ENCODE assay signal across 9 cellular contexts in genomic region chr5:134070979-134071849, GRCh38. TPM values are rescaled to one million over a fixed set of nuclear protein-coding genes. Genes with fewer than 3 reads are reported as not detected.
DNase-seq lines count a peak whose midpoint lies in the region; ATAC-seq and TF ChIP-seq lines count a peak whose summit lies in the region.
"Had no signal": no experiment of that assay in that cellular context is flagged by ENCODE, and none has a peak within 500 bp of the region (broad histone marks: within the 10 kb centered on the region; RNA-seq: fewer than 3 reads in every experiment).

No MANE protein-coding gene starts in this region.

- ATAC-seq in IMR-90 (ENCODE audit: low read depth) (no peak; the same call in 1 of the 2 replicates), mucosa of descending colon (peak; percentile 70), HG02870 (IDR thresholded peaks at IDR 0.05; ENCODE audit: unreplicated experiment) (no peak)

- H3K23ac ChIP-seq in IMR-90 (ENCODE audit: low read depth, low read length): no peak overlapping the region

- no peaks in the 10 kb centered on the region for H3K36me3 ChIP-seq in IMR-90 (ENCODE audit: control insufficient read depth, insufficient read depth, low read length)
- H3K36me3 ChIP-seq in colonic mucosa: no peaks in the 10 kb centered on the region
- no peaks in the 10 kb centered on the region for H3K36me3 ChIP-seq in mucosa of descending colon (ENCODE audit: low read depth)
- H3K36me3 ChIP-seq in tibial artery: no peaks in the 10 kb centered on the region

- no peak overlapping the region for H2AK9ac ChIP-seq in IMR-90 (replicated peaks; ENCODE audit: low read depth, low read length, poor library complexity)

- H3K27me3 ChIP-seq in IMR-90 (ENCODE audit: control insufficient read depth, insufficient read depth, low read length): peaks cover 47% of the 10 kb centered on the region
- peaks cover 11% of the 10 kb centered on the region for H3K27me3 ChIP-seq in colonic mucosa
- H3K27me3 ChIP-seq in tibial artery: peaks cover 0 to 19% of the 10 kb centered on the region in 2 donors

- H3K27ac ChIP-seq in IMR-90 (ENCODE audit: insufficient read depth, low read length) (no peak overlapping the region), colonic mucosa (no peak overlapping the region), tibial artery (no peak overlapping the region)

- 14% methylated on average over 14 of the region's 42 CpGs; no CpG with 5 or more reads in 1 of the 2 experiments for WGBS in IMR-90 (ENCODE audit: extremely low coverage in 2 of 2, insufficient read length in 1 of 2), 2 experiments

- DNase-seq in GM10248 (ENCODE audit: extremely low spot score): peak; percentile 67
- DNase-seq in IMR-90: no peak
- no peak for DNase-seq in colonic mucosa
- DNase-seq in mucosa of descending colon: peak; percentile 9 to 60 (median 39)
- DNase-seq in tibial artery: no peak
- no peak for DNase-seq in ureter (ENCODE audit: low spot score)
- no peak for DNase-seq in RKO (ENCODE audit: low spot score)

- no peak overlapping the region for H2BK15ac ChIP-seq in IMR-90 (ENCODE audit: low read depth, low read length)

- H3K9ac ChIP-seq in IMR-90 (ENCODE audit: low read depth, low read length) (no peak overlapping the region), colonic mucosa (ENCODE audit: low read depth in 2 of 2, low read length in 2 of 2) (no peak overlapping the region)

- no peak overlapping the region for H2BK120ac ChIP-seq in IMR-90 (ENCODE audit: low read depth, low read length)

- no peak overlapping the region for H2BK20ac ChIP-seq in IMR-90 (ENCODE audit: low read depth, low read length)

- no peak overlapping the region for H4K5ac ChIP-seq in IMR-90 (ENCODE audit: low read depth, low read length)

- intact Hi-C loops in IMR-90 (cut with micrococcal nuclease) (no loop called here), colonic mucosa (cut with DNase I) (no loop called here), mucosa of descending colon (cut with DNase I, micrococcal nuclease) (no loop called here), tibial artery (cut with DNase I; ENCODE audit: low total_unique reads) (no loop called here)

- H2BK5ac ChIP-seq in IMR-90 (ENCODE audit: low read depth, low read length, poor library complexity, severe bottlenecking): no peak overlapping the region

- CTCF ChIA-PET in GM10248 (lab: Yijun Ruan, JAX): interaction anchor here (1.8 to 4.4 kb wide), 4 partner anchors 31 to 69 kb away, joined by 5 to 39 read pairs (median 26); no protein-coding TSS in a partner anchor
- CTCF ChIA-PET in IMR-90 (lab: Yijun Ruan, JAX): no interaction called here

- no peak overlapping the region for H3K14ac ChIP-seq in IMR-90 (replicated peaks; ENCODE audit: low read depth, low read length)

- no peak overlapping the region for H4K8ac ChIP-seq in IMR-90 (ENCODE audit: low read depth in 2 of 2, low read length in 2 of 2)

- no peak overlapping the region; the same call in 1 of the 2 replicates for H3K4me3 ChIP-seq in IMR-90 (ENCODE audit: insufficient read depth, low read depth, low read length)
- peak overlapping the region; percentile 34 for H3K4me3 ChIP-seq in colonic mucosa
- no peak overlapping the region for H3K4me3 ChIP-seq in mucosa of descending colon
- H3K4me3 ChIP-seq in tibial artery: peak overlapping the region; percentile 26 to 35
- H3K4me3 ChIP-seq: lung had no signal

- no peaks in the 10 kb centered on the region for H4K20me1 ChIP-seq in IMR-90 (ENCODE audit: insufficient read depth, low read length)

- in situ Hi-C loops in IMR-90 (cut with MboI; ENCODE audit: low sequenced_read_pairs): no loop called here

- no peak overlapping the region for H3K4ac ChIP-seq in IMR-90 (ENCODE audit: low read depth, low read length)

- no peak for TF ChIP-seq POLR2A in IMR-90 (IDR thresholded peaks at IDR 0.05; ENCODE audit: low read depth, low read length)

- H3K4me1 ChIP-seq in IMR-90 (ENCODE audit: control insufficient read depth, insufficient read depth, low read length) (no peaks in the 10 kb centered on the region), colonic mucosa (peaks cover 5% of the 10 kb centered on the region), mucosa of descending colon (ENCODE audit: low read depth) (peaks cover 9% of the 10 kb centered on the region), tibial artery (peaks cover 0 to 10% (median 9%) of the 10 kb centered on the region in 4 donors)

- TF ChIP-seq CTCF in GM10248 (IDR thresholded peaks at IDR 0.05; ENCODE audit: control extremely low read depth, extremely low read depth, low read depth, missing control alignments) (peak; percentile 3), IMR-90 (conservative IDR thresholded peaks at IDR 0.05; ENCODE audit: low read depth, low read length) (no peak), colonic mucosa (IDR thresholded peaks at IDR 0.05) (no peak), mucosa of descending colon (IDR thresholded peaks at IDR 0.05) (no peak), tibial artery (IDR thresholded peaks at IDR 0.05) (no peak)

- POLR2A ChIA-PET in GM10248 (lab: Yijun Ruan, JAX) (no interaction called here), IMR-90 (lab: Charles Lee; ENCODE audit: unreplicated experiment) (no interaction called here)

- dilution Hi-C loops in IMR-90 (cut with HindIII; ENCODE audit: low sequenced_read_pairs, unreplicated experiment): no loop called here

- H2AK5ac ChIP-seq in IMR-90 (ENCODE audit: low read depth, low read length): no peak overlapping the region

- peak overlapping the region; percentile 59; the same call in 1 of the 2 replicates for H3K4me2 ChIP-seq in IMR-90 (ENCODE audit: low read depth, low read length)

- no peak overlapping the region for H3K18ac ChIP-seq in IMR-90 (ENCODE audit: low read depth, low read length)

- H3K56ac ChIP-seq in IMR-90 (ENCODE audit: extremely low read depth, insufficient read depth, low read length): no peak overlapping the region

- no peaks in the 10 kb centered on the region for H3K79me1 ChIP-seq in IMR-90 (ENCODE audit: low read depth in 1 of 2, low read length in 2 of 2)

- no TSS peak for BruUV-seq in IMR-90 (replicated peaks; lab: Mats Ljungman, UMichigan)

- no peak for TF ChIP-seq RAD21 in IMR-90 (IDR thresholded peaks at IDR 0.05; ENCODE audit: low read length)

- no peaks in the 10 kb centered on the region for H3K9me1 ChIP-seq in IMR-90 (ENCODE audit: insufficient read depth, low read length)

- peak overlapping the region; percentile 59 for H2AFZ ChIP-seq in IMR-90 (replicated peaks; ENCODE audit: low read length, poor library complexity)

- no peak overlapping the region for H4K91ac ChIP-seq in IMR-90 (ENCODE audit: insufficient read depth, low read depth, low read length)

- H3K9me3 ChIP-seq in IMR-90 (ENCODE audit: control insufficient read depth, insufficient read depth, low read length) (no peaks in the 10 kb centered on the region), colonic mucosa (no peaks in the 10 kb centered on the region), mucosa of descending colon (no peaks in the 10 kb centered on the region), tibial artery (no peaks in the 10 kb centered on the region)

TF ChIP-seq in IMR-90, 13 proteins besides CTCF, POLR2A, EP300 and RAD21:
- no peak for TF ChIP-seq FOS (IDR thresholded peaks at IDR 0.05; ENCODE audit: low read depth, low read length)
- TF ChIP-seq RCOR1 (IDR thresholded peaks at IDR 0.05; ENCODE audit: insufficient replicate concordance, low read length): no peak
- no peak for TF ChIP-seq MAFK (IDR thresholded peaks at IDR 0.05; ENCODE audit: low read depth, low read length)
- no peak for TF ChIP-seq MAZ (IDR thresholded peaks at IDR 0.05; ENCODE audit: borderline replicate concordance, low read depth, low read length)
- TF ChIP-seq USF2 (IDR thresholded peaks at IDR 0.05; ENCODE audit: low read depth, low read length): no peak
- no peak for TF ChIP-seq NFE2L2 (IDR thresholded peaks at IDR 0.05; ENCODE audit: low read depth, low read length)
- TF ChIP-seq MXI1 (IDR thresholded peaks at IDR 0.05; ENCODE audit: borderline replicate concordance, low read depth, low read length): no peak
- TF ChIP-seq CEBPB (IDR thresholded peaks at IDR 0.05; ENCODE audit: low read depth, low read length): no peak
- TF ChIP-seq BHLHE40 (IDR thresholded peaks at IDR 0.05; ENCODE audit: low read depth, low read length): no peak
- TF ChIP-seq ELK1 (IDR thresholded peaks at IDR 0.05; ENCODE audit: borderline replicate concordance, low read depth, low read length): no peak
- TF ChIP-seq CHD1 (IDR thresholded peaks at IDR 0.05; ENCODE audit: low read depth, low read length): no peak
- TF ChIP-seq RFX5 (IDR thresholded peaks at IDR 0.05; ENCODE audit: low read depth, low read length): no peak
- no peak for TF ChIP-seq SMC3 (IDR thresholded peaks at IDR 0.05; ENCODE audit: low read depth, low read length)

RNA-seq across cellular contexts. Expression of gene TCF7, which starts 43.3 kb away (rescaled TPM):
- total RNA-seq in IMR-90 (2012; rRNA removed): 0.83 and 1.3 TPM in 2 replicates
- 3.4 and 3.8 TPM in 2 replicates for polyA plus RNA-seq in IMR-90 (2012; rRNA removed)
- 2.4 and 3.0 TPM in 2 replicates for polyA plus RNA-seq in IMR-90 (2012; cell fraction: cytosol; rRNA removed)
- 4.0 and 4.2 TPM in 2 replicates for polyA plus RNA-seq in IMR-90 (2012; cell fraction: nucleus; rRNA removed; ENCODE audit: low replicate concordance)
- total RNA-seq in colonic mucosa: 1 to 10 TPM; 4.3 to 9.4 TPM
- 1 to 10 TPM; 1.9 to 6.8 (median 4.4) TPM for total RNA-seq in mucosa of descending colon
- 3.6 TPM for total RNA-seq in ureter

Comparison
In these comparisons a context has a peak if more than half of its experiments do, and no peak if none do; other contexts are left out.
1. DNase-seq: peak in GM10248 (single experiment) and mucosa of descending colon (3 of 3); none in IMR-90 (single experiment), colonic mucosa (single experiment), tibial artery (0 of 2), ureter (single experiment) and RKO (single experiment).
2. H3K4me3 ChIP-seq: peak in colonic mucosa (single experiment) and tibial artery (2 of 2); none in IMR-90 (single experiment) and mucosa of descending colon (single experiment).